In genomic region chr11:3092603-3093141, GRCh38 we compare ENCODE assay signal across 16 cellular contexts. TPM values are rescaled to one million over a fixed set of nuclear protein-coding genes. Genes with fewer than 3 reads are reported as not detected.
DNase-seq lines count a peak whose midpoint lies in the region; ATAC-seq and TF ChIP-seq lines count a peak whose summit lies in the region.
"Had no signal": no experiment of that assay in that cellular context is flagged by ENCODE, and none has a peak within 500 bp of the region (broad histone marks: within the 10 kb centered on the region; RNA-seq: fewer than 3 reads in every experiment).

No MANE protein-coding gene starts in this region.

- H3K27ac Mint-ChIP-seq in natural killer cell treated with Interleukin-12 subunit alpha and Interleukin-12 subunit beta and Interleukin-15 and Interleukin-18, amount 100 ng/mL, for 72 hours = no peak overlapping the region
- H3K27ac Mint-ChIP-seq in natural killer cell = no peak overlapping the region
- H3K27ac Mint-ChIP-seq: CD4-positive, CD25-positive, alpha-beta regulatory T cell; IgD-negative memory B cell had no signal

- no peak for TF ChIP-seq CTCF in natural killer cell (IDR thresholded peaks at IDR 0.05)

- H3K9me3 ChIP-seq in NT2/D1 (ENCODE audit: insufficient read depth, low read length) = no peaks in the 10 kb centered on the region
- H3K9me3 ChIP-seq: A549 had no signal

- peak overlapping the region; percentile 52 for H3K9ac ChIP-seq in NT2/D1 (ENCODE audit: insufficient read length, low read depth)

- no peaks in the 10 kb centered on the region for H3K36me3 Mint-ChIP-seq in natural killer cell treated with Interleukin-12 subunit alpha and Interleukin-12 subunit beta and Interleukin-15 and Interleukin-18, amount 100 ng/mL, for 72 hours
- H3K36me3 Mint-ChIP-seq in natural killer cell = peaks cover 7% of the 10 kb centered on the region
- H3K36me3 Mint-ChIP-seq: CD4-positive, CD25-positive, alpha-beta regulatory T cell; IgD-negative memory B cell had no signal

- no peak overlapping the region for H3K4me3 ChIP-seq in NT2/D1 (ENCODE audit: insufficient read length, low read depth)
- H3K4me3 ChIP-seq: A549, PC-9 had no signal

- no peaks in the 10 kb centered on the region for H3K27me3 ChIP-seq in NT2/D1 (ENCODE audit: insufficient read depth, insufficient read length)

- H3K27me3 Mint-ChIP-seq in natural killer cell treated with Interleukin-12 subunit alpha and Interleukin-12 subunit beta and Interleukin-15 and Interleukin-18, amount 100 ng/mL, for 72 hours = no peaks in the 10 kb centered on the region
- no peaks in the 10 kb centered on the region for H3K27me3 Mint-ChIP-seq in natural killer cell (ENCODE audit: low read depth in 2 of 2)

- ATAC-seq in natural killer cell treated with Interleukin-12 subunit alpha and Interleukin-12 subunit beta and Interleukin-15 and Interleukin-18, amount 100 ng/mL, for 72 hours = no peak
- no peak for ATAC-seq in natural killer cell
- ATAC-seq in HG02973 (IDR thresholded peaks at IDR 0.05; ENCODE audit: unreplicated experiment) = no peak
- ATAC-seq in Right ventricle myocardium superior (ENCODE audit: poor library complexity) = no peak

- intact Hi-C loops in natural killer cell (cut with micrococcal nuclease) = loop anchor here (2.0 kb wide), 1 partner anchor 560 kb away; no protein-coding TSS in a partner anchor
- intact Hi-C loops in Right ventricle myocardium superior (cut with DNase I) = no loop called here

- no peaks in the 10 kb centered on the region for H3K9me3 Mint-ChIP-seq in natural killer cell treated with Interleukin-12 subunit alpha and Interleukin-12 subunit beta and Interleukin-15 and Interleukin-18, amount 100 ng/mL, for 72 hours
- H3K9me3 Mint-ChIP-seq in natural killer cell = no peaks in the 10 kb centered on the region
- H3K9me3 Mint-ChIP-seq: CD4-positive, CD25-positive, alpha-beta regulatory T cell; IgD-negative memory B cell had no signal

- no peak overlapping the region for H3K4me3 Mint-ChIP-seq in natural killer cell treated with Interleukin-12 subunit alpha and Interleukin-12 subunit beta and Interleukin-15 and Interleukin-18, amount 100 ng/mL, for 72 hours
- no peak overlapping the region for H3K4me3 Mint-ChIP-seq in natural killer cell
- H3K4me3 Mint-ChIP-seq: CD4-positive, CD25-positive, alpha-beta regulatory T cell had no signal

- DNase-seq in natural killer cell treated with Interleukin-12 subunit alpha and Interleukin-12 subunit beta and Interleukin-15 and Interleukin-18, amount 100 ng/mL, for 72 hours (ENCODE audit: low spot score) = peak; percentile 57
- DNase-seq in natural killer cell (no peak), NT2/D1 (ENCODE audit: low read depth, low spot score) (no peak), mesenteric fat pad (ENCODE audit: low spot score) (peak; percentile 64), medulla oblongata (ENCODE audit: extremely low spot score) (no peak), Right ventricle myocardium superior (no peak), NCI-H1417 treated with DMSO at 0.1 percent for 48 hours (lab: John Stamatoyannopoulos, UW) (no peak)
- DNase-seq: AML-193; CD4-positive, CD25-positive, alpha-beta regulatory T cell; NCI-H1048; NCI-H2227 treated with DMSO at 0.1 percent for 48 hours; NCI-H524 treated with DMSO at 0.1 percent for 48 hours; PC-9 had no signal

- H3K4me1 Mint-ChIP-seq in natural killer cell treated with Interleukin-12 subunit alpha and Interleukin-12 subunit beta and Interleukin-15 and Interleukin-18, amount 100 ng/mL, for 72 hours (ENCODE audit: low read depth in 2 of 2) = peaks cover 9 to 13% of the 10 kb centered on the region in 2 donors
- H3K4me1 Mint-ChIP-seq in natural killer cell = peaks cover 5 to 29% of the 10 kb centered on the region in 2 donors
- H3K4me1 Mint-ChIP-seq: CD4-positive, CD25-positive, alpha-beta regulatory T cell had no signal

- H3K4me1 ChIP-seq in NT2/D1 (ENCODE audit: insufficient read depth, insufficient read length) = peaks cover 25% of the 10 kb centered on the region
- H3K4me1 ChIP-seq: A549 had no signal

- H3K36me3 ChIP-seq in NT2/D1 (ENCODE audit: insufficient read depth, insufficient read length, low read length) = peaks cover 41% of the 10 kb centered on the region

RNA-seq across cellular contexts. Expression of gene CARS1, which starts 35.4 kb away (rescaled TPM):
- 100 to 1,000 TPM in 1 of 2 donors, 10 to 100 TPM in 1; 88.8 to 128 TPM for total RNA-seq in natural killer cell treated with Interleukin-12 subunit alpha and Interleukin-12 subunit beta and Interleukin-15 and Interleukin-18, amount 100 ng/mL, for 72 hours
- total RNA-seq in natural killer cell (10 to 100 TPM; 47.9 to 51.3 (median 50.3) TPM), mesenteric fat pad (69.4 TPM), Right ventricle myocardium superior (12.8 TPM)

Comparison
In these comparisons a context has a peak if more than half of its experiments do, and no peak if none do; other contexts are left out.
1. DNase-seq: peak in natural killer cell treated with Interleukin-12 subunit alpha and Interleukin-12 subunit beta and Interleukin-15 and Interleukin-18, amount 100 ng/mL, for 72 hours (single experiment) and mesenteric fat pad (single experiment); none in natural killer cell (single experiment), NT2/D1 (single experiment), medulla oblongata (single experiment), Right ventricle myocardium superior (single experiment) and NCI-H1417 treated with DMSO at 0.1 percent for 48 hours (single experiment).